Comparison of ENCODE assay signal across 17 cellular contexts in genomic region chr4:17336986-17337385, GRCh38.
DNase-seq lines count a peak whose midpoint lies in the region; ATAC-seq and TF ChIP-seq lines count a peak whose summit lies in the region.
"Had no signal": no experiment of that assay in that cellular context is flagged by ENCODE, and none has a peak within 500 bp of the region (broad histone marks: within the 10 kb centered on the region; RNA-seq: fewer than 3 reads in every experiment).

No MANE protein-coding gene starts in this region.

- DNase-seq in stimulated activated CD4-positive, alpha-beta T cell treated with anti-CD3 and anti-CD28 coated beads, Interleukin-4, amount 100 ng/mL, for 24 hours, result peak; percentile 19
- DNase-seq in stimulated activated CD4-positive, alpha-beta T cell treated with anti-CD3 and anti-CD28 coated beads, Interleukin-4, amount 100 ng/mL, for 4 hours, result no peak
- no peak for DNase-seq in activated T-helper 1 cell treated with anti-CD3 and anti-CD28 coated beads, Interleukin-12 subunit alpha, Interleukin-12 subunit beta, Interleukin-2, Interleukin-4 antibody, amounts not matched to agents 30 ng/mL and 10 ng/mL and 1 ng/mL, durations not matched to agents 14 hours and 24 hours and 36 hours (ENCODE audit: low spot score)
- DNase-seq in osteocyte (ENCODE audit: extremely low spot score, unreplicated experiment) (no peak), ascending aorta (ENCODE audit: low spot score in 2 of 2) (no peak), NCI-H526 (lab: John Stamatoyannopoulos, UW) (no peak)
- DNase-seq: AML-193, caudate nucleus, DMS 273 treated with DMSO at 0.1 percent for 48 hours, KG1, NCI-H1092 treated with DMSO at 0.1 percent for 48 hours, NCI-H2171 treated with DMSO at 0.1 percent for 48 hours, occipital lobe, tibial artery had no signal

- peak; percentile 8 for ATAC-seq in HG02798 (IDR thresholded peaks at IDR 0.05; ENCODE audit: poor library complexity, unreplicated experiment)
- ATAC-seq: sciatic nerve had no signal

- H3K9me3 Mint-ChIP-seq in activated T-helper 1 cell treated with anti-CD3 and anti-CD28 coated beads, Interleukin-12 subunit alpha, Interleukin-12 subunit beta, Interleukin-2, Interleukin-4 antibody, amounts not matched to agents 30 ng/mL and 10 ng/mL and 1 ng/mL, durations not matched to agents 14 hours and 24 hours and 36 hours, result no peaks in the 10 kb centered on the region
- no peaks in the 10 kb centered on the region for H3K9me3 Mint-ChIP-seq in osteocyte (ENCODE audit: unreplicated experiment)

- 64% methylated on average over 1 of the region's 1 CpG for WGBS in thymus

- H3K36me3 ChIP-seq in thymus (ENCODE audit: control insufficient read depth, insufficient read depth) (no peaks in the 10 kb centered on the region), ascending aorta (no peaks in the 10 kb centered on the region)
- H3K36me3 ChIP-seq: tibial artery had no signal

- peak overlapping the region; percentile 47 for H3K4me3 Mint-ChIP-seq in activated T-helper 1 cell treated with anti-CD3 and anti-CD28 coated beads, Interleukin-12 subunit alpha, Interleukin-12 subunit beta, Interleukin-2, Interleukin-4 antibody, amounts not matched to agents 30 ng/mL and 10 ng/mL and 1 ng/mL, durations not matched to agents 14 hours and 24 hours and 36 hours
- no peak overlapping the region for H3K4me3 Mint-ChIP-seq in osteocyte (ENCODE audit: unreplicated experiment)

- H3K27me3 Mint-ChIP-seq in activated T-helper 1 cell treated with anti-CD3 and anti-CD28 coated beads, Interleukin-12 subunit alpha, Interleukin-12 subunit beta, Interleukin-2, Interleukin-4 antibody, amounts not matched to agents 30 ng/mL and 10 ng/mL and 1 ng/mL, durations not matched to agents 14 hours and 24 hours and 36 hours (ENCODE audit: insufficient read depth), result peaks cover 6% of the 10 kb centered on the region
- peaks cover 11% of the 10 kb centered on the region for H3K27me3 Mint-ChIP-seq in osteocyte (ENCODE audit: unreplicated experiment)

- H3K27me3 ChIP-seq in thymus (ENCODE audit: control insufficient read depth, insufficient read depth) (no peaks in the 10 kb centered on the region), ascending aorta (no peaks in the 10 kb centered on the region)
- H3K27me3 ChIP-seq: tibial artery had no signal

- peaks cover 43% of the 10 kb centered on the region for H3K4me1 Mint-ChIP-seq in activated T-helper 1 cell treated with anti-CD3 and anti-CD28 coated beads, Interleukin-12 subunit alpha, Interleukin-12 subunit beta, Interleukin-2, Interleukin-4 antibody, amounts not matched to agents 30 ng/mL and 10 ng/mL and 1 ng/mL, durations not matched to agents 14 hours and 24 hours and 36 hours (ENCODE audit: low read depth)
- H3K4me1 Mint-ChIP-seq in osteocyte (ENCODE audit: unreplicated experiment), result no peaks in the 10 kb centered on the region

- no peak overlapping the region for H3K4me3 ChIP-seq in thymus (ENCODE audit: low read length)
- no peak overlapping the region for H3K4me3 ChIP-seq in ascending aorta
- H3K4me3 ChIP-seq: tibial artery had no signal

- TF ChIP-seq CTCF in osteocyte (IDR thresholded peaks at IDR 0.05) (no peak), ascending aorta (IDR thresholded peaks at IDR 0.05) (no peak)

- H3K27ac ChIP-seq in thymus (ENCODE audit: low read depth) (peak overlapping the region; percentile 69), ascending aorta (no peak overlapping the region)
- H3K27ac ChIP-seq: tibial artery had no signal

- peaks cover 7% of the 10 kb centered on the region for H3K36me3 Mint-ChIP-seq in activated T-helper 1 cell treated with anti-CD3 and anti-CD28 coated beads, Interleukin-12 subunit alpha, Interleukin-12 subunit beta, Interleukin-2, Interleukin-4 antibody, amounts not matched to agents 30 ng/mL and 10 ng/mL and 1 ng/mL, durations not matched to agents 14 hours and 24 hours and 36 hours (ENCODE audit: low read depth)
- H3K36me3 Mint-ChIP-seq in osteocyte (ENCODE audit: unreplicated experiment), result no peaks in the 10 kb centered on the region

- H3K9me3 ChIP-seq in thymus (ENCODE audit: control insufficient read depth), result no peaks in the 10 kb centered on the region
- no peaks in the 10 kb centered on the region for H3K9me3 ChIP-seq in ascending aorta
- H3K9me3 ChIP-seq: tibial artery had no signal

- peaks cover 3% of the 10 kb centered on the region for H3K4me1 ChIP-seq in thymus (ENCODE audit: control insufficient read depth, insufficient read depth, low read length)
- no peaks in the 10 kb centered on the region for H3K4me1 ChIP-seq in ascending aorta
- H3K4me1 ChIP-seq: tibial artery had no signal

- peak overlapping the region; percentile 87 for H3K27ac Mint-ChIP-seq in activated T-helper 1 cell treated with anti-CD3 and anti-CD28 coated beads, Interleukin-12 subunit alpha, Interleukin-12 subunit beta, Interleukin-2, Interleukin-4 antibody, amounts not matched to agents 30 ng/mL and 10 ng/mL and 1 ng/mL, durations not matched to agents 14 hours and 24 hours and 36 hours
- H3K27ac Mint-ChIP-seq in osteocyte (ENCODE audit: unreplicated experiment), result no peak overlapping the region

- intact Hi-C loops in activated T-helper 1 cell treated with anti-CD3 and anti-CD28 coated beads, Interleukin-12 subunit alpha, Interleukin-12 subunit beta, Interleukin-2, Interleukin-4 antibody, amounts not matched to agents 30 ng/mL and 10 ng/mL and 1 ng/mL, durations not matched to agents 14 hours and 24 hours and 36 hours (cut with micrococcal nuclease), result loop anchor here (1.0 to 10.0 kb wide), 11 partner anchors 13 to 1682 kb away; partner anchors contain the start of genes DCAF16, FBXL5, LAP3 and LCORL
- intact Hi-C loops in ascending aorta (cut with DNase I), result loop anchor here (10.0 kb wide), 1 partner anchor 832 kb away; no protein-coding TSS in a partner anchor
